8 cellular contexts compared by ENCODE assay signal in genomic region chr14:67819563-67820411, GRCh38. TPM values are rescaled to one million over a fixed set of nuclear protein-coding genes. Genes with fewer than 3 reads are reported as not detected.
DNase-seq lines count a peak whose midpoint lies in the region; ATAC-seq and TF ChIP-seq lines count a peak whose summit lies in the region.

Gene RAD51B (plus strand): TSS chr14:67819779.

- H3K79me2 ChIP-seq in SU-DHL-6 (ENCODE audit: insufficient read depth, low read length): peaks cover 27% of the 10 kb centered on the region

- peak; percentile 88 for DNase-seq in GM10248 (ENCODE audit: extremely low spot score)
- peak; percentile 83 for DNase-seq in NCI-H1105 treated with DMSO at 0.1 percent for 48 hours (lab: John Stamatoyannopoulos, UW)
- DNase-seq in activated naive CD8-positive, alpha-beta T cell treated with anti-CD3 and anti-CD28 coated beads for 36 hours: peak; percentile 87
- peak; percentile 93 for DNase-seq in Right ventricle myocardium superior
- DNase-seq in ovary: peak; percentile 81 to 90 (median 87)

- POLR2A ChIA-PET in GM10248 (lab: Yijun Ruan, JAX): no interaction called here

- peak; percentile 28 for TF ChIP-seq POLR2A in ovary (IDR thresholded peaks at IDR 0.05)

- peak within 1 kb of the TSS; percentile 90 for H3K4me3 ChIP-seq in SU-DHL-6 (ENCODE audit: insufficient read depth, low read length, poor library complexity, severe bottlenecking)
- peak within 1 kb of the TSS; percentile 83 for H3K4me3 ChIP-seq in ovary
- H3K4me3 ChIP-seq in thymus (ENCODE audit: low read length): peak within 1 kb of the TSS; percentile 95

- intact Hi-C loops in Right ventricle myocardium superior (cut with DNase I) (no loop called here), ovary (cut with DNase I) (no loop called here)

- H3K4me3 Mint-ChIP-seq in activated naive CD8-positive, alpha-beta T cell treated with anti-CD3 and anti-CD28 coated beads for 36 hours: peak within 1 kb of the TSS; percentile 93

- H3K4me2 ChIP-seq in SU-DHL-6 (ENCODE audit: low read depth, low read length, poor library complexity, severe bottlenecking): peak within 1 kb of the TSS; percentile 78

- peak within 1 kb of the TSS; percentile 87 for H2AFZ ChIP-seq in SU-DHL-6 (ENCODE audit: low read depth, low read length, severe bottlenecking)

- peak within 1 kb of the TSS; percentile 57 for H3K27ac ChIP-seq in SU-DHL-6 (ENCODE audit: low read depth, low read length)
- H3K27ac ChIP-seq in ovary: peak within 1 kb of the TSS; percentile 51 to 64
- peak within 1 kb of the TSS; percentile 36 for H3K27ac ChIP-seq in thymus (ENCODE audit: low read depth)

- peak; percentile 65 for ATAC-seq in HG02610 (IDR thresholded peaks at IDR 0.05; ENCODE audit: unreplicated experiment)
- peak; percentile 89 for ATAC-seq in Right ventricle myocardium superior (ENCODE audit: poor library complexity)

- H3K27me3 Mint-ChIP-seq in activated naive CD8-positive, alpha-beta T cell treated with anti-CD3 and anti-CD28 coated beads for 36 hours: no peaks in the 10 kb centered on the region

- H3K4me1 ChIP-seq in ovary (ENCODE audit: insufficient read depth) (peaks cover 5% of the 10 kb centered on the region), thymus (ENCODE audit: control insufficient read depth, insufficient read depth, low read length) (peaks cover 13% of the 10 kb centered on the region)

- H3K9me2 ChIP-seq in SU-DHL-6 (replicated peaks; ENCODE audit: insufficient read depth, low read length): no peaks in the 10 kb centered on the region

- peak within 1 kb of the TSS; percentile 86 for H3K9ac ChIP-seq in SU-DHL-6 (ENCODE audit: low read length)

- peak within 1 kb of the TSS; percentile 97 for H3K27ac Mint-ChIP-seq in activated naive CD8-positive, alpha-beta T cell treated with anti-CD3 and anti-CD28 coated beads for 36 hours

- peaks cover 27% of the 10 kb centered on the region for H3K4me1 Mint-ChIP-seq in activated naive CD8-positive, alpha-beta T cell treated with anti-CD3 and anti-CD28 coated beads for 36 hours

- H3K9me3 Mint-ChIP-seq in activated naive CD8-positive, alpha-beta T cell treated with anti-CD3 and anti-CD28 coated beads for 36 hours: no peaks in the 10 kb centered on the region

- H3K27me3 ChIP-seq in SU-DHL-6 (ENCODE audit: low read length) (no peaks in the 10 kb centered on the region), ovary (no peaks in the 10 kb centered on the region), thymus (ENCODE audit: control insufficient read depth, insufficient read depth) (no peaks in the 10 kb centered on the region)

- H3K36me3 ChIP-seq in SU-DHL-6 (ENCODE audit: low read length) (no peaks in the 10 kb centered on the region), ovary (no peaks in the 10 kb centered on the region), thymus (ENCODE audit: control insufficient read depth, insufficient read depth) (no peaks in the 10 kb centered on the region)

- WGBS in ovary, 3 donors: 0% methylated on average over 30 of the region's 30 CpGs
- WGBS in thymus: 2% methylated on average over 30 of the region's 30 CpGs

- H4K20me1 ChIP-seq in SU-DHL-6 (ENCODE audit: low read depth, low read length): no peaks in the 10 kb centered on the region

- H3K9me3 ChIP-seq in SU-DHL-6 (ENCODE audit: insufficient read depth, low read length) (no peaks in the 10 kb centered on the region), ovary (no peaks in the 10 kb centered on the region), thymus (ENCODE audit: control insufficient read depth) (no peaks in the 10 kb centered on the region)

- CTCF ChIA-PET in GM10248 (lab: Yijun Ruan, JAX): no interaction called here

- no peak for TF ChIP-seq EP300 in ovary (IDR thresholded peaks at IDR 0.05)

- no peak for TF ChIP-seq CTCF in GM10248 (IDR thresholded peaks at IDR 0.05; ENCODE audit: control extremely low read depth, extremely low read depth, low read depth, missing control alignments)
- no peak for TF ChIP-seq CTCF in SU-DHL-6 (IDR thresholded peaks at IDR 0.05; ENCODE audit: insufficient read depth, low read length, poor library complexity, severe bottlenecking)
- no peak for TF ChIP-seq CTCF in ovary (IDR thresholded peaks at IDR 0.05)

- H3K36me3 Mint-ChIP-seq in activated naive CD8-positive, alpha-beta T cell treated with anti-CD3 and anti-CD28 coated beads for 36 hours: peaks cover 6% of the 10 kb centered on the region

- peaks cover 19% of the 10 kb centered on the region for H3F3A ChIP-seq in SU-DHL-6 (ENCODE audit: insufficient read depth)

RNA-seq across cellular contexts. Expression of gene RAD51B, which starts in this region (rescaled TPM):
- 10 to 100 TPM; 27.4 to 31.6 TPM for total RNA-seq in activated naive CD8-positive, alpha-beta T cell treated with anti-CD3 and anti-CD28 coated beads for 36 hours
- total RNA-seq in Right ventricle myocardium superior: 2.5 TPM
- total RNA-seq in ovary: 10 to 100 TPM; 23.2 to 70.1 (median 45.0) TPM
- polyA plus RNA-seq in ovary: 10 to 100 TPM; 21.6 to 22.1 TPM
- polyA plus RNA-seq in thymus: 7.8 TPM

Comparison
In these comparisons a context has a peak if more than half of its experiments do, and no peak if none do; other contexts are left out.
1. Peak in every context shown above with its lines: DNase-seq, ATAC-seq, H3K4me3 ChIP-seq and H3K27ac ChIP-seq.